Comparison of ENCODE assay signal across 15 cellular contexts in the genomic region with DNA sequence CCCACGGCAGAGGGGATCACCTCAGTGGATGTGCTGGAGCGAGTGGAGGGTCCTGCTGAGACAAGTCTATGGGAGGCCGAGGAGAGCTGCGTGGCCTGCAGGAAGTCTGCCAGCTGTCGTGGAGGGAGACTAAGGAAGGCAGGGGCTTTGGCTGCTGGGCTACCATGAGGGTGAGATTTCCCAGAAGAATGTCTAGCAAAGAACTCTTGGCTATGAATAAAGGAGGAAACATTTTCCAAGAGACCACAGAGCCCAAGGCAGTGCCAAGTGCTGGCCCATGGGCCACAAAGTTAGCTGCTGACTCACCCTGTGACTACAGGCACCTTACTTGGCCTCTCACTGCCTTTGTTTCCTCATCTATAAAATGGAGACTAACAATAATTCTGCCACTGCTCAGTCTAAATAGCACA.
DNase-seq lines count a peak whose midpoint lies in the region; ATAC-seq, FAIRE-seq and TF ChIP-seq lines count a peak whose summit lies in the region.
"Had no signal": no experiment of that assay in that cellular context is flagged by ENCODE, and none has a peak within 500 bp of the region (broad histone marks: within the 10 kb centered on the region; RNA-seq: fewer than 3 reads in every experiment).

No MANE protein-coding gene starts in this region.

- POLR2A ChIA-PET in AG04450 (lab: Yijun Ruan, JAX): no interaction called here

- H2AFZ ChIP-seq in astrocyte (ENCODE audit: low read depth, low read length): peak overlapping the region; percentile 54
- H2AFZ ChIP-seq: GM23338 had no signal

- FAIRE-seq in astrocyte (lab: Jason Lieb, UNC): peak; percentile 95

- peak overlapping the region; percentile 57 for H3K4me2 ChIP-seq in astrocyte (ENCODE audit: low read length)
- H3K4me2 ChIP-seq: GM23338 had no signal

- H3K9me3 Mint-ChIP-seq in astrocyte (ENCODE audit: unreplicated experiment) (no peaks in the 10 kb centered on the region), nephron progenitor cell (no peaks in the 10 kb centered on the region)
- H3K9me3 Mint-ChIP-seq: GM23338 had no signal

- H3K9me3 ChIP-seq in AG04450 (ENCODE audit: control insufficient read depth, insufficient read depth, low read length) (no peaks in the 10 kb centered on the region; the same call in 1 of the 2 replicates), astrocyte (ENCODE audit: insufficient read depth, low read depth, low read length) (no peaks in the 10 kb centered on the region)
- H3K9me3 ChIP-seq: heart right ventricle, transverse colon had no signal

- H3K27me3 ChIP-seq in AG04450 (ENCODE audit: control insufficient read depth, insufficient read depth, low read length) (no peaks in the 10 kb centered on the region), astrocyte (ENCODE audit: insufficient read depth, low read length) (no peaks in the 10 kb centered on the region)
- H3K27me3 ChIP-seq: transverse colon had no signal

- CTCF ChIA-PET in AG04450 (lab: Charles Lee): interaction anchor here (0.6 to 0.8 kb wide), 2 partner anchors 63 to 515 kb away, joined by 3 read pairs; no protein-coding TSS in a partner anchor

- H3K4me3 ChIP-seq in AG04450 (ENCODE audit: low read depth, low read length): no peak overlapping the region
- no peak overlapping the region for H3K4me3 ChIP-seq in astrocyte (ENCODE audit: insufficient read depth, low read depth, low read length)
- H3K4me3 ChIP-seq: GM23338, heart right ventricle, transverse colon had no signal

- H3K4me1 ChIP-seq in astrocyte (ENCODE audit: insufficient read depth, low read length): peaks cover 34% of the 10 kb centered on the region

- H3K4me3 Mint-ChIP-seq in astrocyte (ENCODE audit: unreplicated experiment) (peak overlapping the region; percentile 17), nephron progenitor cell (no peak overlapping the region)
- H3K4me3 Mint-ChIP-seq: GM23338 had no signal

- peak overlapping the region; percentile 75 for H3K27ac ChIP-seq in AG04450 (ENCODE audit: low read depth, low read length)
- H3K27ac ChIP-seq in astrocyte (ENCODE audit: low read depth, low read length): peak overlapping the region; percentile 84
- H3K27ac ChIP-seq: heart right ventricle, transverse colon had no signal

- no peaks in the 10 kb centered on the region for H4K20me1 ChIP-seq in astrocyte (ENCODE audit: insufficient read depth, low read length)

- peaks cover 1% of the 10 kb centered on the region for H3K36me3 Mint-ChIP-seq in astrocyte (ENCODE audit: low read depth, unreplicated experiment)
- no peaks in the 10 kb centered on the region for H3K36me3 Mint-ChIP-seq in nephron progenitor cell (ENCODE audit: low read depth)

- TF ChIP-seq CTCF in AG04450 (IDR thresholded peaks at IDR 0.05; ENCODE audit: low read depth, low read length): no peak
- no peak for TF ChIP-seq CTCF in astrocyte (IDR thresholded peaks at IDR 0.05; ENCODE audit: insufficient read depth, low read depth, low read length)
- no peak for TF ChIP-seq CTCF in nephron progenitor cell (IDR thresholded peaks at IDR 0.05)

- peaks cover 38% of the 10 kb centered on the region for H3K4me1 Mint-ChIP-seq in astrocyte (ENCODE audit: low read depth, unreplicated experiment)
- peaks cover 42% of the 10 kb centered on the region for H3K4me1 Mint-ChIP-seq in nephron progenitor cell

- peaks cover 5% of the 10 kb centered on the region for H3K27me3 Mint-ChIP-seq in astrocyte (ENCODE audit: low read depth, unreplicated experiment)
- H3K27me3 Mint-ChIP-seq in nephron progenitor cell (ENCODE audit: low read depth, poor library complexity): peaks cover 4% of the 10 kb centered on the region

- peak overlapping the region; percentile 67 for H3K9ac ChIP-seq in astrocyte (ENCODE audit: low read length)

- H3K27ac Mint-ChIP-seq in astrocyte (ENCODE audit: unreplicated experiment): peak overlapping the region; percentile 90
- H3K27ac Mint-ChIP-seq in nephron progenitor cell: no peak overlapping the region
- H3K27ac Mint-ChIP-seq: GM23338 had no signal

- no peaks in the 10 kb centered on the region for H3K36me3 ChIP-seq in astrocyte (ENCODE audit: insufficient read depth, low read length)
- H3K36me3 ChIP-seq: heart right ventricle, transverse colon had no signal

- ATAC-seq in GM19397 (IDR thresholded peaks at IDR 0.05; ENCODE audit: unreplicated experiment): no peak
- ATAC-seq: GM23338, heart right ventricle had no signal

- no peaks in the 10 kb centered on the region for H3K79me2 ChIP-seq in astrocyte (ENCODE audit: insufficient read depth, low read length)

- DNase-seq in AG04450 (ENCODE audit: low read depth, low spot score) (peak; percentile 54), HS-5 (ENCODE audit: low read depth) (peak; percentile 83), astrocyte (ENCODE audit: low read depth) (peak; percentile 98), hepatic stellate cell (ENCODE audit: low spot score) (peak; percentile 80), GDM1 (lab: John Stamatoyannopoulos, UW) (no peak), anterior cingulate cortex (lab: John Stamatoyannopoulos, UW) (no peak), nephron progenitor cell (no peak)
- DNase-seq: activated CD4-positive, alpha-beta T cell treated with anti-CD3 and anti-CD28 coated beads for 1 hour; activated effector memory CD4-positive, alpha-beta T cell treated with Interleukin-2 at 50 U/mL for 16 hours; heart right ventricle; KG1; NCI-H524; transverse colon had no signal

Comparison
In these comparisons a context has a peak if more than half of its experiments do, and no peak if none do; other contexts are left out.
1. DNase-seq: peak in AG04450 (single experiment), HS-5 (single experiment), astrocyte (single experiment) and hepatic stellate cell (single experiment); none in GDM1 (single experiment), anterior cingulate cortex (0 of 58) and nephron progenitor cell (single experiment).